ENCODE assay signal across 27 cellular contexts in genomic region chr14:101031721-101032120, GRCh38.
"Had no signal": no experiment of that assay in that cellular context is flagged by ENCODE, and none has a peak within 500 bp of the region (broad histone marks: within the 10 kb centered on the region; RNA-seq: fewer than 3 reads in every experiment).

No MANE protein-coding gene starts in this region.

- H3K4me1 Mint-ChIP-seq: activated naive CD8-positive, alpha-beta T cell treated with anti-CD3 and anti-CD28 coated beads, Interleukin-2, amount 50 U/mL, for 24 hours had no signal

- H3K4me1 ChIP-seq: ascending aorta, body of pancreas, Peyer's patch, SJSA1 had no signal

- DNase-seq: activated CD4-positive, alpha-beta T cell treated with anti-CD3 and anti-CD28 coated beads for 4 hours; activated CD8-positive, alpha-beta memory T cell treated with anti-CD3 and anti-CD28 coated beads, Interleukin-2, amount 50 U/mL, for 4 hours; activated CD8-positive, alpha-beta T cell treated with anti-CD3 and anti-CD28 coated beads for 36 hours; activated naive CD8-positive, alpha-beta T cell treated with anti-CD3 and anti-CD28 coated beads, Interleukin-2, amount 50 U/mL, for 24 hours; amniotic stem cell; MV-4-11; NCI-H1092 treated with DMSO at 0.1 percent for 48 hours; NCI-H1417 treated with DMSO at 0.1 percent for 48 hours; NCI-H1694; NCI-H2029; NCI-H2107; NCI-H2171 treated with DMSO at 0.1 percent for 48 hours; NCI-H226; NCI-H510A; NCI-H526 treated with DMSO at 0.1 percent for 48 hours; NCI-H82; SHP77; SW 1271 had no signal

- H3K27ac Mint-ChIP-seq: activated CD8-positive, alpha-beta T cell treated with anti-CD3 and anti-CD28 coated beads for 36 hours; activated naive CD4-positive, alpha-beta T cell treated with anti-CD3 and anti-CD28 coated beads, Interleukin-2, amount 50 U/mL, for 72 hours; activated naive CD8-positive, alpha-beta T cell treated with anti-CD3 and anti-CD28 coated beads, Interleukin-2, amount 50 U/mL, for 24 hours had no signal

- H3K27ac ChIP-seq: ascending aorta, body of pancreas, KMS-11, Peyer's patch, RWPE1, SJSA1 had no signal

- H3K36me3 ChIP-seq: ascending aorta, Peyer's patch had no signal

- H3K4me3 Mint-ChIP-seq: activated CD8-positive, alpha-beta T cell treated with anti-CD3 and anti-CD28 coated beads for 36 hours; activated naive CD8-positive, alpha-beta T cell treated with anti-CD3 and anti-CD28 coated beads, Interleukin-2, amount 50 U/mL, for 24 hours had no signal

- H3K9me3 ChIP-seq: ascending aorta, body of pancreas, Peyer's patch, SJSA1 had no signal

- H3K36me3 Mint-ChIP-seq: activated naive CD4-positive, alpha-beta T cell treated with anti-CD3 and anti-CD28 coated beads, Interleukin-2, amount 50 U/mL, for 72 hours had no signal

- H3K27me3 Mint-ChIP-seq: activated CD8-positive, alpha-beta T cell treated with anti-CD3 and anti-CD28 coated beads for 36 hours had no signal

- H3K9me3 Mint-ChIP-seq: activated CD8-positive, alpha-beta T cell treated with anti-CD3 and anti-CD28 coated beads for 36 hours; activated naive CD4-positive, alpha-beta T cell treated with anti-CD3 and anti-CD28 coated beads, Interleukin-2, amount 50 U/mL, for 72 hours; activated naive CD8-positive, alpha-beta T cell treated with anti-CD3 and anti-CD28 coated beads, Interleukin-2, amount 50 U/mL, for 24 hours had no signal

- H3K4me3 ChIP-seq: ascending aorta, body of pancreas, Peyer's patch, SJSA1 had no signal

- H3K27me3 ChIP-seq: ascending aorta, body of pancreas, Peyer's patch, SJSA1 had no signal

- ATAC-seq: activated CD4-positive, CD25-positive, alpha-beta regulatory T cell treated with anti-CD3 and anti-CD28 coated beads, Interleukin-2, amount 50 U/mL, for 24 hours; activated CD8-positive, alpha-beta T cell treated with anti-CD3 and anti-CD28 coated beads for 36 hours; activated naive CD4-positive, alpha-beta T cell treated with anti-CD3 and anti-CD28 coated beads, Interleukin-2, amount 50 U/mL, for 72 hours; activated naive CD8-positive, alpha-beta T cell treated with anti-CD3 and anti-CD28 coated beads, Interleukin-2, amount 50 U/mL, for 24 hours; body of pancreas; SK-N-SH treated with all-trans-retinoic acid at 6 μM for 48 hours had no signal
